In genomic region chr14:99603965-99604765, GRCh38 we compare ENCODE assay signal across 8 cellular contexts. TPM values are rescaled to one million over a fixed set of nuclear protein-coding genes. Genes with fewer than 3 reads are reported as not detected.
DNase-seq lines count a peak whose midpoint lies in the region; ATAC-seq and TF ChIP-seq lines count a peak whose summit lies in the region.

TSS of gene CCDC85C (minus strand) at chr14:99604207. CDS start at chr14:99603959, 248 bp downstream.

- TF ChIP-seq EP300 in tibial nerve (IDR thresholded peaks at IDR 0.05), result peak in 1 of 2 donors; percentile 52

- no peak for TF ChIP-seq CTCF in GM10266 (IDR thresholded peaks at IDR 0.05; ENCODE audit: control insufficient read depth, insufficient read depth, low read depth, missing control alignments)
- TF ChIP-seq CTCF in heart right ventricle (IDR thresholded peaks at IDR 0.05), result no peak
- peak in 2 of 5 experiments; percentile 12 to 41 for TF ChIP-seq CTCF in tibial nerve (IDR thresholded peaks at IDR 0.05)

- TF ChIP-seq POLR2A in tibial nerve (IDR thresholded peaks at IDR 0.05), result no peak

- intact Hi-C loops in heart right ventricle (cut with DNase I), result loop anchor here in 6 of 10 donors (5.0 kb wide), 3 partner anchors 37 to 67 kb away; no protein-coding TSS in a partner anchor

- H3K4me1 ChIP-seq in heart right ventricle (peaks cover 19 to 59% (median 45%) of the 10 kb centered on the region in 9 donors), tibial nerve (peaks cover 0 to 34% (median 9%) of the 10 kb centered on the region in 4 donors)

- H3K27me3 ChIP-seq in heart right ventricle (peaks cover 0 to 39% (median 0%) of the 10 kb centered on the region in 7 donors), tibial nerve (no peaks in the 10 kb centered on the region)

- ATAC-seq in HG02759 (IDR thresholded peaks at IDR 0.05; ENCODE audit: unreplicated experiment) (peak; percentile 93), heart right ventricle (peak; percentile 92 to 97 (median 96))

- H3K36me3 ChIP-seq in heart right ventricle, result no peaks in the 10 kb centered on the region
- H3K36me3 ChIP-seq in tibial nerve, result no peaks in the 10 kb centered on the region

- DNase-seq in GM10266 (ENCODE audit: extremely low spot score), result peak; percentile 99
- peak; percentile 76 for DNase-seq in NCI-H1417 treated with DMSO at 0.1 percent for 48 hours (lab: John Stamatoyannopoulos, UW)
- peak; percentile 91 to 99 (median 92) for DNase-seq in T-helper 1 cell
- DNase-seq in amniotic stem cell (lab: John Stamatoyannopoulos, UW), result peak; percentile 77
- DNase-seq in heart right ventricle, result peak; percentile 93 to 96
- peak; percentile 94 for DNase-seq in pons (ENCODE audit: low spot score)
- DNase-seq in tibial nerve (ENCODE audit: low spot score in 2 of 2), result peak; percentile 75 to 81

- no peaks in the 10 kb centered on the region for H3K9me3 ChIP-seq in heart right ventricle
- no peaks in the 10 kb centered on the region for H3K9me3 ChIP-seq in tibial nerve

- WGBS in heart right ventricle, 2 donors, result 0 to 1% methylated on average over 60 to 124 of the region's 125 CpGs
- 0 to 1% methylated on average over 19 to 32 of the region's 125 CpGs for WGBS in tibial nerve, 2 donors

- H3K27ac ChIP-seq in heart right ventricle (peak within 1 kb of the TSS; percentile 52 to 96 (median 90)), tibial nerve (peak within 1 kb of the TSS; percentile 18 to 84 (median 62))

- peak within 1 kb of the TSS; percentile 70 to 97 (median 85) for H3K4me3 ChIP-seq in heart right ventricle
- H3K4me3 ChIP-seq in tibial nerve, result peak within 1 kb of the TSS; percentile 47 to 90 (median 70)

RNA-seq across cellular contexts. Expression of gene CCDC85C, which starts in this region (rescaled TPM):
- total RNA-seq in heart right ventricle (10 to 100 TPM; 28.7 to 50.2 (median 32.1) TPM), tibial nerve (1 to 10 TPM in 2 of 4 donors, under 1 TPM in 2; 0.60 to 4.6 (median 1.8) TPM)
- 10 to 100 TPM in 1 of 2 donors, 1 to 10 TPM in 1; 9.0 to 23.8 TPM for polyA plus RNA-seq in heart right ventricle

Comparison
In these comparisons a context has a peak if more than half of its experiments do, and no peak if none do; other contexts are left out.
1. Peak in every context shown above with its lines: DNase-seq, ATAC-seq, H3K4me3 ChIP-seq and H3K27ac ChIP-seq.
2. RNA of gene CCDC85C (total RNA-seq): 28.7 to 50.2 TPM in heart right ventricle; 0.60 to 4.6 TPM in tibial nerve; every median in the first group is over 4 times any median in the second.